In genomic region chr5:120454094-120454798, GRCh38 we compare ENCODE assay signal across 12 cellular contexts. TPM values are rescaled to one million over a fixed set of nuclear protein-coding genes. Genes with fewer than 3 reads are reported as not detected.
DNase-seq lines count a peak whose midpoint lies in the region; ATAC-seq, FAIRE-seq and TF ChIP-seq lines count a peak whose summit lies in the region.
"Had no signal": no experiment of that assay in that cellular context is flagged by ENCODE, and none has a peak within 500 bp of the region (broad histone marks: within the 10 kb centered on the region; RNA-seq: fewer than 3 reads in every experiment).

No MANE protein-coding gene starts in this region.

- H2AFZ ChIP-seq in SK-N-SH (ENCODE audit: low read depth) (no peak overlapping the region; the same call in 1 of the 2 replicates), neural progenitor cell (replicated peaks) (no peak overlapping the region)

- no peaks in the 10 kb centered on the region for H3K9me3 ChIP-seq in SK-N-SH
- no peaks in the 10 kb centered on the region for H3K9me3 ChIP-seq in neural progenitor cell (ENCODE audit: low read depth)

- ATAC-seq in GM19023 (IDR thresholded peaks at IDR 0.05; ENCODE audit: unreplicated experiment) = no peak

- peaks cover 20% of the 10 kb centered on the region for H3K4me1 Mint-ChIP-seq in neural progenitor cell

- POLR2A ChIA-PET in SK-N-SH (lab: Yijun Ruan, JAX) = no interaction called here

- no peaks in the 10 kb centered on the region for H3K27me3 Mint-ChIP-seq in neural progenitor cell (ENCODE audit: insufficient read depth, low read depth)
- H3K27me3 Mint-ChIP-seq: CD4-positive, alpha-beta T cell had no signal

- H3K9me3 Mint-ChIP-seq in neural progenitor cell = peaks cover 2% of the 10 kb centered on the region
- H3K9me3 Mint-ChIP-seq: CD4-positive, alpha-beta T cell had no signal

- no peaks in the 10 kb centered on the region; the same call in 1 of the 2 replicates for H3K9me2 ChIP-seq in SK-N-SH

- no peaks in the 10 kb centered on the region for H4K20me1 ChIP-seq in SK-N-SH (ENCODE audit: insufficient read depth)
- no peaks in the 10 kb centered on the region for H4K20me1 ChIP-seq in neural progenitor cell (ENCODE audit: low read depth)

- H3K4me2 ChIP-seq in SK-N-SH = peak overlapping the region; percentile 41; the same call in 1 of the 2 replicates
- H3K4me2 ChIP-seq in neural progenitor cell = no peak overlapping the region

- H3K36me3 ChIP-seq in SK-N-SH (replicated peaks in 1 of 2; ENCODE audit: control insufficient read depth in 1 of 2, insufficient read depth in 2 of 2, low read length in 1 of 2) (no peaks in the 10 kb centered on the region), neural progenitor cell (no peaks in the 10 kb centered on the region)

- TF ChIP-seq CTCF in SK-N-SH (IDR thresholded peaks at IDR 0.05) (no peak), fibroblast of the aortic adventitia (IDR thresholded peaks at IDR 0.05; ENCODE audit: insufficient read depth, low read length) (no peak), neural progenitor cell (IDR thresholded peaks at IDR 0.05) (no peak), D721Med (IDR thresholded peaks at IDR 0.05; ENCODE audit: insufficient read depth, missing control alignments) (no peak)

- WGBS in SK-N-SH (ENCODE audit: low lambda C conversion rate) = 0% methylated on average over 1 of the region's 1 CpG

- H3K4me1 ChIP-seq in SK-N-SH (ENCODE audit: control insufficient read depth in 1 of 2, insufficient read depth in 2 of 2, low read depth in 1 of 2, low read length in 1 of 2) (peaks cover 0 to 10% of the 10 kb centered on the region in 2 experiments; a peak in 2 of 4 replicates), neural progenitor cell (peaks cover 4% of the 10 kb centered on the region)

- TF ChIP-seq RAD21 in SK-N-SH (IDR thresholded peaks at IDR 0.05; ENCODE audit: low read length) = no peak

- no peak overlapping the region for H3K9ac ChIP-seq in SK-N-SH
- no peak overlapping the region for H3K9ac ChIP-seq in neural progenitor cell

- TF ChIP-seq EP300 in SK-N-SH (IDR thresholded peaks at IDR 0.05; ENCODE audit: borderline replicate concordance in 1 of 2, low read depth in 1 of 2, low read length in 1 of 2) = peak in 1 of 2 experiments; percentile 37; a peak in 1 of 4 replicates

- DNase-seq in COLO829 (ENCODE audit: low spot score) = peak; percentile 3
- no peak for DNase-seq in SK-N-SH
- peak; percentile 92 for DNase-seq in fibroblast of the aortic adventitia (ENCODE audit: low read depth)
- DNase-seq in neural progenitor cell (ENCODE audit: low spot score) = peak; percentile 42
- DNase-seq in stimulated activated CD4-positive, alpha-beta T cell treated with anti-CD3 and anti-CD28 coated beads, Interleukin-1b, Interleukin-23, amount 100 ng/mL, for 48 hours = no peak
- DNase-seq in D721Med (ENCODE audit: insufficient read length, low spot score) = no peak
- no peak for DNase-seq in NAMALWA (ENCODE audit: low spot score)
- DNase-seq: activated effector memory CD4-positive, alpha-beta T cell treated with Interleukin-2 at 50 U/mL for 16 hours; CD4-positive, alpha-beta T cell had no signal

- no peaks in the 10 kb centered on the region for H3K27me3 ChIP-seq in SK-N-SH (ENCODE audit: insufficient read depth)
- no peaks in the 10 kb centered on the region for H3K27me3 ChIP-seq in neural progenitor cell

- no peak for FAIRE-seq in D721Med (lab: Jason Lieb, UNC)
- FAIRE-seq: GM12891 had no signal

- H3K4me3 ChIP-seq in SK-N-SH (ENCODE audit: low read depth in 2 of 2, low read length in 1 of 2) (no peak overlapping the region), fibroblast of the aortic adventitia (ENCODE audit: low read depth, low read length) (no peak overlapping the region), neural progenitor cell (no peak overlapping the region)

- H3K36me3 Mint-ChIP-seq in neural progenitor cell = no peaks in the 10 kb centered on the region

- peaks cover 9% of the 10 kb centered on the region for H3F3A ChIP-seq in SK-N-SH (replicated peaks; ENCODE audit: insufficient read depth)
- no peaks in the 10 kb centered on the region for H3F3A ChIP-seq in neural progenitor cell (ENCODE audit: low read depth)

- CTCF ChIA-PET in SK-N-SH (lab: Yijun Ruan, JAX) = no interaction called here

- no peak overlapping the region for H3K4me3 Mint-ChIP-seq in neural progenitor cell
- H3K4me3 Mint-ChIP-seq: CD4-positive, alpha-beta T cell had no signal

- H3K27ac ChIP-seq in SK-N-SH (ENCODE audit: low read depth in 2 of 2, low read length in 1 of 2) (peak overlapping the region; percentile 28 to 49; a peak in 3 of 4 replicates), neural progenitor cell (no peak overlapping the region)
- H3K27ac ChIP-seq: VCaP had no signal

- no peak overlapping the region for H3K27ac Mint-ChIP-seq in neural progenitor cell
- H3K27ac Mint-ChIP-seq: CD4-positive, alpha-beta T cell had no signal

- H3K79me2 ChIP-seq in SK-N-SH (ENCODE audit: insufficient read depth) = no peaks in the 10 kb centered on the region
- no peaks in the 10 kb centered on the region for H3K79me2 ChIP-seq in neural progenitor cell (ENCODE audit: low read depth)

TF ChIP-seq in SK-N-SH, 30 proteins besides CTCF, POLR2A, EP300 and RAD21:
- TF ChIP-seq EZH2phosphoT487 (IDR thresholded peaks at IDR 0.05; ENCODE audit: borderline replicate concordance, low read depth) (no peak), IRF3 (IDR thresholded peaks at IDR 0.05; ENCODE audit: low read depth, low read length) (no peak), NFIC (IDR thresholded peaks at IDR 0.05; ENCODE audit: borderline replicate concordance) (peak; percentile 74), TEAD4 (IDR thresholded peaks at IDR 0.05; ENCODE audit: borderline replicate concordance, insufficient read depth) (peak; percentile 77; the same call in 1 of the 2 replicates), MXI1 (IDR thresholded peaks at IDR 0.05; ENCODE audit: low read depth, low read length) (no peak), POLR2AphosphoS5 (IDR thresholded peaks at IDR 0.05; ENCODE audit: low read depth, low read length) (peak; percentile 27; the same call in 1 of the 2 replicates), MEF2A (IDR thresholded peaks at IDR 0.05; ENCODE audit: borderline replicate concordance, low read depth) (no peak), SIN3A (IDR thresholded peaks at IDR 0.05; ENCODE audit: borderline replicate concordance, low read depth, low read length) (peak; percentile 87), TCF12 (IDR thresholded peaks at IDR 0.05) (peak; percentile 65)
- TF ChIP-seq, protein P1, sequence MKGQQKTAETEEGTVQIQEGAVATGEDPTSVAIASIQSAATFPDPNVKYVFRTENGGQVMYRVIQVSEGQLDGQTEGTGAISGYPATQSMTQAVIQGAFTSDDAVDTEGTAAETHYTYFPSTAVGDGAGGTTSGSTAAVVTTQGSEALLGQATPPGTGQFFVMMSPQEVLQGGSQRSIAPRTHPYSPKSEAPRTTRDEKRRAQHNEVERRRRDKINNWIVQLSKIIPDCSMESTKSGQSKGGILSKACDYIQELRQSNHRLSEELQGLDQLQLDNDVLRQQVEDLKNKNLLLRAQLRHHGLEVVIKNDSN (IDR thresholded peaks at IDR 0.05; ENCODE audit: borderline replicate concordance, low read depth) = no peak
- TF ChIP-seq, protein P2, sequence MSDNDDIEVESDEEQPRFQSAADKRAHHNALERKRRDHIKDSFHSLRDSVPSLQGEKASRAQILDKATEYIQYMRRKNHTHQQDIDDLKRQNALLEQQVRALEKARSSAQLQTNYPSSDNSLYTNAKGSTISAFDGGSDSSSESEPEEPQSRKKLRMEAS (IDR thresholded peaks at IDR 0.05; ENCODE audit: low read depth) = peak; percentile 73
- TF ChIP-seq, protein P3, sequence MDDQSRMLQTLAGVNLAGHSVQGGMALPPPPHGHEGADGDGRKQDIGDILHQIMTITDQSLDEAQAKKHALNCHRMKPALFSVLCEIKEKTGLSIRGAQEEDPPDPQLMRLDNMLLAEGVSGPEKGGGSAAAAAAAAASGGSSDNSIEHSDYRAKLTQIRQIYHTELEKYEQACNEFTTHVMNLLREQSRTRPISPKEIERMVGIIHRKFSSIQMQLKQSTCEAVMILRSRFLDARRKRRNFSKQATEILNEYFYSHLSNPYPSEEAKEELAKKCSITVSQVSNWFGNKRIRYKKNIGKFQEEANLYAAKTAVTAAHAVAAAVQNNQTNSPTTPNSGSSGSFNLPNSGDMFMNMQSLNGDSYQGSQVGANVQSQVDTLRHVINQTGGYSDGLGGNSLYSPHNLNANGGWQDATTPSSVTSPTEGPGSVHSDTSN (IDR thresholded peaks at IDR 0.05) = peak; percentile 66

RNA-seq across cellular contexts. Expression of gene PRR16, which starts 9.9 kb away (rescaled TPM):
- polyA plus RNA-seq in SK-N-SH (2012; rRNA removed) = 26.7 and 35.9 TPM in 2 replicates
- polyA plus RNA-seq in SK-N-SH (2012; cell fraction: cytosol; rRNA removed) = 30.4 and 31.0 TPM in 2 replicates
- 15.0 and 22.8 TPM in 2 replicates for polyA plus RNA-seq in SK-N-SH (2012; cell fraction: nucleus; rRNA removed)
- total RNA-seq in fibroblast of the aortic adventitia (ENCODE audit: low replicate concordance) (4.4 and 22.1 TPM in 2 replicates), neural progenitor cell (ENCODE audit: low replicate concordance) (0.12 TPM in 1 of 2 replicates, not detected in the other)
- total RNA-seq: CD4-positive, alpha-beta T cell had no signal

Comparison
In these comparisons a context has a peak if more than half of its experiments do, and no peak if none do; other contexts are left out.
1. DNase-seq: peak in COLO829 (single experiment), fibroblast of the aortic adventitia (single experiment) and neural progenitor cell (single experiment); none in SK-N-SH (single experiment), stimulated activated CD4-positive, alpha-beta T cell treated with anti-CD3 and anti-CD28 coated beads, Interleukin-1b, Interleukin-23, amount 100 ng/mL, for 48 hours (single experiment), D721Med (single experiment) and NAMALWA (single experiment).